In the genomic region with DNA sequence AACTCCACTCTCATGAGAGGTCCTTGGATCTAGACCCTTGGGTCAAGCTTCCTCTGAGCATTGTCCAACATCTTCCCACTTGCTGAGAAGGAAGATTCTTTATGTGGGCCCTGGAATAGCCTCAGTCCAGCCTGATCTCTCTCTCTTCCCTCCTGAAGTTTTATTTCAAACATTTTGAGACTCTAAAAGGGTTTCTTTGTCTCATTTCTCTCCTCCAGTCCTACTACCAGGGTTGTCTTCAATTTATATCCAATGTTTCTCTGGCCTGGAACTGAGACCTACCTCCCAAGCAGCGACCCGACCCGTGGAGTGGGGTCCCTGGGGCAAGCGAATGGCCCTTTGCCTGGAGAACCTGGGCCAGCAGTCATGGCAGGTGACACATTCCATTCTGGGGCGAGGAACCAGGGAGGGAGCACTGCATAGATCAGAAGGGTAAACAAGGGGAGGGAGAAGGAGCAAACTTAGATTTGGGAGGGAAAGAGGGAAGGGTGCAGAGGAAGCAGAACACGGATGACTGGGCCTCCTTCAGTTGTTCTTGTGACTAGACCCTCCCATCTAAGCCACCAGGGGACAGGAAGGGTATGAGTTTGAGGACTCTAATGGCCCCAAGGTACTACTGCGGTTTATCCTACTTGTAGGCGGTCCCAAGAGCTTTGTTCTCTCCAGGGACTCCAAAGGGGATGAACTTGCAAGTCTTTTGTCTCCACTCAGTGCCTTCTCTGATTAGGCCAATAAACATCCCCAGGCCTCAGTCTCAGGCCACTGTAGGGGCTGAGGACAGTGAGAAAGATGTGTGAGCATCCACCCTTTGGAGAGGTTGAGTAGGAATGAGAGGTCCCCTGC, we compare ENCODE assay signal across 23 cellular contexts. TPM values are rescaled to one million over a fixed set of nuclear protein-coding genes. Genes with fewer than 3 reads are reported as not detected.
DNase-seq lines count a peak whose midpoint lies in the region; ATAC-seq, FAIRE-seq and TF ChIP-seq lines count a peak whose summit lies in the region.
"Had no signal": no experiment of that assay in that cellular context is flagged by ENCODE, and none has a peak within 500 bp of the region (broad histone marks: within the 10 kb centered on the region; RNA-seq: fewer than 3 reads in every experiment).

No MANE protein-coding gene starts in this region.

- H2BK120ac ChIP-seq in mesendoderm (ENCODE audit: low read depth, low read length): no peak overlapping the region

- H4K20me1 ChIP-seq in K562 (replicated peaks; ENCODE audit: control insufficient read depth, insufficient read depth, low read length): 0 out of 2 replicates have a peak, but pooled peaks cover 8% of the 10 kb centered on the region

- POLR2A ChIA-PET in K562 (lab: Yijun Ruan, JAX): interaction anchor here (0.5 to 8.0 kb wide), 13 partner anchors 9 to 814 kb away, joined by 3 to 64 read pairs (median 3); a partner anchor contains a TSS

- no peak overlapping the region for H3K56ac ChIP-seq in mesendoderm (ENCODE audit: low read length)

- no peak overlapping the region for H3K23ac ChIP-seq in mesendoderm (ENCODE audit: low read length)

- H2BK15ac ChIP-seq in mesendoderm (replicated peaks; ENCODE audit: low read depth): no peak overlapping the region

- 2% methylated on average over 8 of the region's 8 CpGs for WGBS in K562 (ENCODE audit: insufficient coverage, low coverage, missing lambda C conversion rate)
- WGBS in mesendoderm (ENCODE audit: extremely low coverage, insufficient coverage, low lambda C conversion rate): no CpG with 5 or more reads among the region's 8 CpGs

- H3K79me2 ChIP-seq in K562 (ENCODE audit: control insufficient read depth, insufficient read depth, low read length) (no peaks in the 10 kb centered on the region), mesendoderm (ENCODE audit: control insufficient read depth, insufficient read depth, low read length) (no peaks in the 10 kb centered on the region)

- no peak for TF ChIP-seq CTCF in K562 (IDR thresholded peaks at IDR 0.05 in 2 of 3, conservative IDR thresholded peaks at IDR 0.05 in 1 of 3; ENCODE audit: insufficient read depth in 2 of 3, low read depth in 1 of 3, low read length in 3 of 3)

- H4K5ac ChIP-seq in mesendoderm (ENCODE audit: low read length): no peak overlapping the region

- no peak for FAIRE-seq in K562 (lab: Jason Lieb, UNC)
- FAIRE-seq: A204.1, G401.6, GM12892, GM18507, H54 had no signal

- TF ChIP-seq POLR2A in K562 (conservative IDR thresholded peaks at IDR 0.05): no peak

- H3K27me3 ChIP-seq in K562 (ENCODE audit: control insufficient read depth in 2 of 2, insufficient read depth in 2 of 2, low read length in 2 of 2): peaks cover 57 to 62% of the 10 kb centered on the region in 2 experiments
- no peaks in the 10 kb centered on the region for H3K27me3 ChIP-seq in mesendoderm (ENCODE audit: insufficient read depth, low read length, poor library complexity)
- H3K27me3 ChIP-seq: BE2C had no signal

- no peaks in the 10 kb centered on the region for H3K36me3 ChIP-seq in K562 (ENCODE audit: control insufficient read depth, insufficient read depth, low read length)
- no peaks in the 10 kb centered on the region for H3K36me3 ChIP-seq in mesendoderm (ENCODE audit: control insufficient read depth, insufficient read depth, low read length)
- H3K36me3 ChIP-seq: BE2C had no signal

- 0 out of 3 replicates have a peak, but pooled peaks have one; percentile 2 for ATAC-seq in K562
- ATAC-seq: GM23338 had no signal

- no peaks in the 10 kb centered on the region for H3K79me1 ChIP-seq in mesendoderm (ENCODE audit: low read length)

- H3K9ac ChIP-seq in K562 (ENCODE audit: insufficient read depth in 1 of 2, low read depth in 2 of 2, low read length in 2 of 2) (no peak overlapping the region), mesendoderm (ENCODE audit: low read length) (no peak overlapping the region)

- H3K4me1 ChIP-seq in K562 (replicated peaks in 1 of 2; ENCODE audit: control insufficient read depth in 2 of 2, insufficient read depth in 2 of 2, low read length in 2 of 2) (peaks cover 0 to 4% of the 10 kb centered on the region in 2 experiments; a peak in 2 of 5 replicates), mesendoderm (ENCODE audit: control insufficient read depth, low read depth, low read length) (no peaks in the 10 kb centered on the region)
- H3K4me1 ChIP-seq: BE2C had no signal

- H3K4me3 ChIP-seq in K562 (no peak overlapping the region), mesendoderm (ENCODE audit: low read length) (no peak overlapping the region)
- H3K4me3 ChIP-seq: GM23338 had no signal

- H3K9me3 ChIP-seq in K562 (replicated peaks; ENCODE audit: control insufficient read depth, insufficient read depth, low read depth, low read length): no peaks in the 10 kb centered on the region
- H3K9me3 ChIP-seq: BE2C had no signal

- H4K8ac ChIP-seq in mesendoderm (ENCODE audit: low read depth, low read length): no peak overlapping the region

- H2AFZ ChIP-seq in K562 (ENCODE audit: low read depth, low read length): no peak overlapping the region
- H2AFZ ChIP-seq: GM23338 had no signal

- H3K27ac ChIP-seq in K562 (ENCODE audit: extremely low read depth, low read depth, low read length) (no peak overlapping the region), mesendoderm (ENCODE audit: low read depth, low read length) (no peak overlapping the region)
- H3K27ac ChIP-seq: HL-60 had no signal

- no peaks in the 10 kb centered on the region for H3K9me1 ChIP-seq in K562 (ENCODE audit: control insufficient read depth, insufficient read depth, low read length)

- no peak for TF ChIP-seq RAD21 in K562 (CRISPR knock-in tag; conservative IDR thresholded peaks at IDR 0.05 in 1 of 2, IDR thresholded peaks at IDR 0.05 in 1 of 2)

- no peak overlapping the region for H3K18ac ChIP-seq in mesendoderm (ENCODE audit: low read length)

- in situ Hi-C loops in K562 (cut with MboI): no loop called here

- H2AK5ac ChIP-seq in mesendoderm (ENCODE audit: low read length): no peak overlapping the region

- BruUV-seq in K562 (replicated peaks; lab: Mats Ljungman, UMichigan): no TSS peak

- H3K4me2 ChIP-seq in K562 (ENCODE audit: insufficient read depth, low read length): no peak overlapping the region
- no peak overlapping the region for H3K4me2 ChIP-seq in mesendoderm (ENCODE audit: low read length)
- H3K4me2 ChIP-seq: GM23338 had no signal

- TF ChIP-seq EP300 in K562 (IDR thresholded peaks at IDR 0.05; ENCODE audit: low read length): no peak

- intact Hi-C loops in K562 (cut with micrococcal nuclease): no loop called here

- H3K4ac ChIP-seq in mesendoderm (ENCODE audit: low read depth, low read length): no peak overlapping the region

- peak; percentile 85 for DNase-seq in ELF-1 (ENCODE audit: low read depth, low spot score)
- DNase-seq in K562 (ENCODE audit: extremely low read depth in 1 of 4, low spot score in 3 of 4): no peak
- DNase-seq in mesendoderm: peak; percentile 49
- no peak for DNase-seq in stimulated activated CD4-positive, alpha-beta T cell treated with anti-CD3 and anti-CD28 coated beads, Interleukin-12 subunit alpha, Interleukin-12 subunit beta, amount 100 ng/mL, for 4 hours
- DNase-seq in GF-D8 (lab: John Stamatoyannopoulos, UW): no peak
- no peak for DNase-seq in COLO829 (ENCODE audit: low spot score)
- DNase-seq: ACHN; BE2C; CD4-positive, alpha-beta memory T cell; COR-L47; DMS 273 treated with DMSO at 0.1 percent for 48 hours; DMS53; DND-41; EL; HCEC 1CT had no signal

- CTCF ChIA-PET in K562 (lab: Yijun Ruan, JAX; ENCODE audit: low intra/inter-chr PET ratio): interaction anchor here (0.9 to 6.0 kb wide), 4 partner anchors 13 to 150 kb away, joined by 3 to 58 read pairs (median 22); a partner anchor contains a TSS

- no peak overlapping the region for H2BK5ac ChIP-seq in mesendoderm (ENCODE audit: low read length)

RNA-seq across cellular contexts. Expression of a gene that starts 14.2 kb away (rescaled TPM):
- total RNA-seq in K562 (2011; cell fraction: chromatin; rRNA removed; ENCODE audit: low replicate concordance): 1,035 and 1,246 TPM in 2 replicates
- total RNA-seq in K562 (2011; cell fraction: nucleolus; rRNA removed): 1,013 and 1,088 TPM in 2 replicates
- total RNA-seq in K562 (2011; cell fraction: nucleoplasm; rRNA removed): 943 and 1,014 TPM in 2 replicates
- total RNA-seq in K562 (2014; rRNA removed): 968 and 1,107 TPM in 2 replicates
- total RNA-seq in K562 (2014; rRNA removed; fragmentation: Illumina TruSeq; extraction: Trizol): 993 and 1,024 TPM in 2 replicates
- total RNA-seq in K562 (2015; rRNA removed; fragmentation: Illumina TruSeq; extraction: Trizol): 1,048 and 1,089 TPM in 2 replicates
- total RNA-seq in K562 (2021): 1,138 and 1,201 TPM in 2 replicates
- polyA plus RNA-seq in K562 (2011; rRNA removed): 2,141 and 2,474 TPM in 2 replicates
- polyA plus RNA-seq in K562 (2011; cell fraction: cytosol; rRNA removed): 2,488 and 2,726 TPM in 2 replicates
- polyA plus RNA-seq in K562 (2011; cell fraction: nucleus; rRNA removed): 3,679 and 4,057 TPM in 2 replicates
- 1,108 and 1,453 TPM in 2 replicates for polyA plus RNA-seq in K562 (2012)
- 1,536 and 1,589 TPM in 2 replicates for polyA plus RNA-seq in K562 (2014; fragmentation: Illumina TruSeq; extraction: Trizol)
- polyA plus RNA-seq in K562 (2014; fragmentation: Nextera tagmentation; extraction: Ambion mirVana): 1,000 to 10,000 TPM in 1 of 2 experiments, 100 to 1,000 TPM in 1; 662 to 1,142 TPM
- 1,519 and 1,644 TPM in 2 replicates for polyA plus RNA-seq in K562 (2014; rRNA removed)
- 1,022 and 1,144 TPM in 2 replicates for polyA minus RNA-seq in K562 (2011; rRNA and poly(A)+ RNA removed)
- polyA minus RNA-seq in K562 (2011; cell fraction: cytosol; rRNA and poly(A)+ RNA removed): 512 and 653 TPM in 2 replicates
- 275 and 419 TPM in 2 replicates for polyA minus RNA-seq in K562 (2011; cell fraction: nucleus; rRNA and poly(A)+ RNA removed)
- polyA plus RNA-seq in mesendoderm (2013, experiment 1 of 2): 0.08 TPM
- polyA plus RNA-seq in mesendoderm (2013, experiment 2 of 2): 0.06 TPM
- total RNA-seq: CD4-positive, alpha-beta memory T cell; GM23338 had no signal
- polyA plus RNA-seq: CD14-positive monocyte; CD4-positive, alpha-beta memory T cell; GM23338 had no signal

RNA-seq across cellular contexts. Expression of a gene that starts 53.2 kb away (rescaled TPM):
- 19.9 and 41.5 TPM in 2 replicates for total RNA-seq in K562 (2011; cell fraction: chromatin; rRNA removed; ENCODE audit: low replicate concordance)
- total RNA-seq in K562 (2011; cell fraction: nucleolus; rRNA removed): 18.2 and 19.2 TPM in 2 replicates
- total RNA-seq in K562 (2011; cell fraction: nucleoplasm; rRNA removed): 14.1 and 20.2 TPM in 2 replicates
- total RNA-seq in K562 (2014; rRNA removed) (19.0 and 19.8 TPM in 2 replicates), K562 (2014; rRNA removed; fragmentation: Illumina TruSeq; extraction: Trizol) (36.3 and 37.4 TPM in 2 replicates), K562 (2015; rRNA removed; fragmentation: Illumina TruSeq; extraction: Trizol) (35.8 and 38.2 TPM in 2 replicates), K562 (2021) (23.4 and 24.4 TPM in 2 replicates)
- polyA plus RNA-seq in K562 (2011; rRNA removed) (20.8 and 23.4 TPM in 2 replicates), K562 (2014; fragmentation: Illumina TruSeq; extraction: Trizol) (33.4 and 40.8 TPM in 2 replicates), K562 (2014; fragmentation: Nextera tagmentation; extraction: Ambion mirVana) (10 to 100 TPM; 28.6 to 38.6 TPM), K562 (2014; rRNA removed) (21.8 and 23.6 TPM in 2 replicates)
- 5.9 and 10.8 TPM in 2 replicates for polyA plus RNA-seq in K562 (2011; cell fraction: cytosol; rRNA removed)
- polyA plus RNA-seq in K562 (2011; cell fraction: nucleus; rRNA removed): 9.1 and 16.6 TPM in 2 replicates
- polyA plus RNA-seq in K562 (2012): 18.8 and 30.8 TPM in 2 replicates
- 24.3 and 38.9 TPM in 2 replicates for polyA minus RNA-seq in K562 (2011; rRNA and poly(A)+ RNA removed)
- 8.9 and 9.6 TPM in 2 replicates for polyA minus RNA-seq in K562 (2011; cell fraction: cytosol; rRNA and poly(A)+ RNA removed)
- 8.9 and 22.7 TPM in 2 replicates for polyA minus RNA-seq in K562 (2011; cell fraction: nucleus; rRNA and poly(A)+ RNA removed)
- 0.14 TPM for polyA plus RNA-seq in mesendoderm (2013, experiment 1 of 2)
- polyA plus RNA-seq in mesendoderm (2013, experiment 2 of 2): 0.18 TPM
- total RNA-seq: CD4-positive, alpha-beta memory T cell; GM23338 had no signal
- polyA plus RNA-seq: CD14-positive monocyte; CD4-positive, alpha-beta memory T cell; GM23338 had no signal

Comparison
In these comparisons a context has a peak if more than half of its experiments do, and no peak if none do; other contexts are left out.
1. DNase-seq: peak in ELF-1 (single experiment) and mesendoderm (single experiment); none in K562 (0 of 4), stimulated activated CD4-positive, alpha-beta T cell treated with anti-CD3 and anti-CD28 coated beads, Interleukin-12 subunit alpha, Interleukin-12 subunit beta, amount 100 ng/mL, for 4 hours (single experiment), GF-D8 (single experiment) and COLO829 (single experiment).